In the genomic region with DNA sequence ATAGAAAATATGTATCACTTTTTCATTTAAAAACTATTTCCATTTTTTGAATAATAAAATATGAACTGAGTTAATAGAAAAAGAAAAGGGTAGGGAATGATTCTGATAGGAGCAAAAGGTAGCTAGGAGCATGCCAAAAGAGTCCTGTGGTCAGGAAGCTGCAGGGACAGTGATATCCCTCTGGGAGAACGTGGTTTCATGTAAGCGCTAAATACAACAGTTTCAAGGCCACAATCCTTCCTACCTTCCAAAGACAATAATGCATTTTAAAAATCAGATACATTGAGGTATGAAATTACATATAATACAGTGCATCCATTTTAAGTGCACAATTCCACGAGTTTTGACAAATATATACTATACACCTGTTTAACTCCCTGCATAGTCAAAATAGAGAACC, we compare ENCODE assay signal across 11 cellular contexts. TPM values are rescaled to one million over a fixed set of nuclear protein-coding genes. Genes with fewer than 3 reads are reported as not detected.
"Had no signal": no experiment of that assay in that cellular context is flagged by ENCODE, and none has a peak within 500 bp of the region (broad histone marks: within the 10 kb centered on the region; RNA-seq: fewer than 3 reads in every experiment).

No MANE protein-coding gene starts in this region.

- ATAC-seq: GM23338 had no signal

- H3K4me2 ChIP-seq: GM23338, KMS-11 had no signal

- H3K27ac ChIP-seq: KMS-11 had no signal

- H3K9ac ChIP-seq: KMS-11 had no signal

- H3K9me3 Mint-ChIP-seq: GM23338 had no signal

- H3K27me3 Mint-ChIP-seq: IgD-negative memory B cell had no signal

- H3K27ac Mint-ChIP-seq: GM23338, H9, HFFc6, IgD-negative memory B cell had no signal

- H3K4me3 Mint-ChIP-seq: GM23338, H9, HFFc6, IgD-negative memory B cell had no signal

- FAIRE-seq: H1, H54, HTR-8/SVneo had no signal

- H3K4me3 ChIP-seq: GM23338 had no signal

- DNase-seq: H9, HCEC 1CT, HFFc6, KBM-7 had no signal

RNA-seq across cellular contexts. Expression of a gene that starts 55.8 kb away (rescaled TPM):
- total RNA-seq: GM23338, H1, H9, HFFc6, HT-29 had no signal
- polyA plus RNA-seq: GM23338, H1, IgD-negative memory B cell had no signal
